ENCODE assay signal across 12 cellular contexts in the genomic region with DNA sequence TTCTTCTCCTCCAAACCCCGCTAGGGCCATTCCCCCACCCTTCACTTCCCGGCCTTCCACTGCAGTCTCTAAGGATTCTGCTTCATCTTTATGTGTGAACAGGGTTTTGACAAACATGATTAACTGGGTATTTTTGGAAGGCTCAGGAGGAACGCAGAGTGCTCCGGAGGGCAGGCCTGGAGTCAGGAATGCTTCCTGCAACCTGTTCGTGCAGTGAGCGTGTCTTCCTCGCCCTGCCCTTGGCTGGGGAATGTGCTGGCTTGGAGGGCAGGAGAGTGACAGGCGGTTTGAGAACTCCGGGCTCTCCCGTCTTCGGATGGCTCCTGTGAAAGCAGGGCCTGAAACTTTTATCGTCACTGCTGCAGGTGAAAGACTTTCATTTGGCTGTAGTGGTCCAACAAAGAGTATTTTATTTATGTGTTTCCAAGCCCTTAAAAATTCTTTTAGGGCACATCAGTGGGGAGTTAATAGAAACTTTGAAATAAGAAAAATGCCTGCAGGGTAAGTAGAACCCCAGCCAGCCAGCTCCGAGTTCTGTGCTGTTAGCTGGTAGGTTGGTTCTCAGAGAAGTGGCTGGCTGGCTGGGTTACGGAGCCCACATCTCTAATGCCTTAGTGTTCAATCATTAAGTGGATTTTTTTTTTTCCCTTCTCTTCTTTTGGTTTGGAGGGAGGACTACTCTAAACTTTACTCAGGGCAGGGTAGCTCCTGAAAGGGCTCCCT. TPM values are rescaled to one million over a fixed set of nuclear protein-coding genes. Genes with fewer than 3 reads are reported as not detected.
DNase-seq lines count a peak whose midpoint lies in the region; ATAC-seq, FAIRE-seq and TF ChIP-seq lines count a peak whose summit lies in the region.
"Had no signal": no experiment of that assay in that cellular context is flagged by ENCODE, and none has a peak within 500 bp of the region (broad histone marks: within the 10 kb centered on the region; RNA-seq: fewer than 3 reads in every experiment).

No MANE protein-coding gene starts in this region.

- H3K9me3 ChIP-seq in kidney (ENCODE audit: control insufficient read depth in 1 of 2, low read length in 2 of 2), result no peaks in the 10 kb centered on the region

- peak overlapping the region; percentile 19 to 70 for H3K27ac ChIP-seq in coronary artery
- peak overlapping the region in 1 of 2 donors; percentile 8 for H3K27ac ChIP-seq in kidney (ENCODE audit: low read depth in 2 of 2, low read length in 2 of 2)
- H3K27ac ChIP-seq: PC-9 had no signal

- no peaks in the 10 kb centered on the region for H3K36me3 ChIP-seq in kidney (ENCODE audit: control insufficient read depth in 1 of 2, insufficient read depth in 2 of 2, low read length in 2 of 2)

- DNase-seq in EH (ENCODE audit: low read depth) (peak; percentile 68), coronary artery (ENCODE audit: low spot score) (no peak), kidney (no peak), renal cortical epithelial cell (ENCODE audit: low read depth) (peak; percentile 64), EL (no peak), DMS153 (lab: John Stamatoyannopoulos, UW) (no peak), KG1 (lab: John Stamatoyannopoulos, UW) (no peak)
- DNase-seq: activated CD8-positive, alpha-beta memory T cell treated with anti-CD3 and anti-CD28 coated beads for 24 hours; amygdala; NCI-H2107; PC-9 had no signal

- intact Hi-C loops in kidney (cut with DNase I), result no loop called here

- no peak for FAIRE-seq in kidney (lab: Jason Lieb, UNC)

- TF ChIP-seq CTCF in coronary artery (IDR thresholded peaks at IDR 0.05) (no peak), kidney (IDR thresholded peaks at IDR 0.05; ENCODE audit: borderline replicate concordance, extremely low read depth, insufficient read depth) (peak; percentile 7)

- H3K4me1 ChIP-seq in kidney (ENCODE audit: control insufficient read depth in 1 of 2, insufficient read depth in 1 of 2, low read depth in 1 of 2, low read length in 2 of 2), result peaks cover 16 to 26% of the 10 kb centered on the region in 2 donors

- H3K9ac ChIP-seq in kidney (ENCODE audit: low read length in 2 of 2), result no peak overlapping the region

- ATAC-seq in GM19455 (IDR thresholded peaks at IDR 0.05; ENCODE audit: unreplicated experiment), result no peak

- H3K4me3 ChIP-seq in coronary artery (peak overlapping the region; percentile 9), kidney (ENCODE audit: low read length in 2 of 2) (peak overlapping the region in 1 of 2 donors; percentile 6)
- H3K4me3 ChIP-seq: PC-9 had no signal

RNA-seq across cellular contexts. Expression of gene TCF7L2, which starts 51.0 kb away (rescaled TPM):
- total RNA-seq in kidney (32.4 TPM), renal cortical epithelial cell (1.6 and 5.2 TPM in 2 replicates)
- polyA plus RNA-seq in kidney (ENCODE audit: insufficient read depth, low read depth, low replicate concordance), result 6.5 TPM

Comparison
In these comparisons a context has a peak if more than half of its experiments do, and no peak if none do; other contexts are left out.
1. DNase-seq: peak in EH (single experiment) and renal cortical epithelial cell (single experiment); none in coronary artery (single experiment), kidney (single experiment), EL (single experiment), DMS153 (single experiment) and KG1 (single experiment).